In the genomic region with DNA sequence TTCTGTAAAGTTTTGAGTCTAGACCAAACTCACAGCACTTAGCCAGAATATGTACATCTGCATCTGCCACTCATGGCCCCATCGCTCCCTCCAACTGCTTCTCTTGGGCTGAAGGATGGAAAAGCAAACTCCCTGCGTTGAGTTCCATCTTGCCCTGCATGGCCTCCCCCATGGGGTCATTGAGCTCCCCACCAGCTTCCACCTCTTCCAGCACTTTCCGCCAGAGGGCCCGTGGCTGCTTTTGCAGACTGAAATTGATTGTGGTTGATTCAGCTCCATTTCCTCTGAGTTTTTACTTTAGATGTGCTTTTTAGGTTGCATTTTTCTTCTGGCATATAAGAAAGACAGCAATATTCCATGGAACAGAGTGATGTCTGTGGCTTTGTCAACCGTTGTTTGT, we compare ENCODE assay signal across 21 cellular contexts.
DNase-seq lines count a peak whose midpoint lies in the region; FAIRE-seq and TF ChIP-seq lines count a peak whose summit lies in the region.
"Had no signal": no experiment of that assay in that cellular context is flagged by ENCODE, and none has a peak within 500 bp of the region (broad histone marks: within the 10 kb centered on the region; RNA-seq: fewer than 3 reads in every experiment).

No MANE protein-coding gene starts in this region.

- no peak overlapping the region for H2BK20ac ChIP-seq in H1 (ENCODE audit: low read length)

- H3K4ac ChIP-seq in H1 (replicated peaks; ENCODE audit: insufficient read length, low read depth, low read length) (no peak overlapping the region), mesenchymal stem cell (ENCODE audit: low read depth in 1 of 2, low read length in 2 of 2) (no peak overlapping the region)

- H2AK5ac ChIP-seq in H1 (ENCODE audit: low read depth, low read length) (no peak overlapping the region), mesenchymal stem cell (ENCODE audit: low read length, severe bottlenecking) (no peak overlapping the region)

- H2AFZ ChIP-seq in H1 (ENCODE audit: low read length) (no peak overlapping the region), smooth muscle cell (ENCODE audit: low read depth) (no peak overlapping the region), mesenchymal stem cell (ENCODE audit: low read depth, low read length) (no peak overlapping the region)

- intact Hi-C loops in uterus (cut with DNase I; ENCODE audit: low total_unique reads) (no loop called here), transverse colon (cut with DNase I; ENCODE audit: low total_unique reads) (no loop called here)

- WGBS in H1 (ENCODE audit: extremely low coverage in 1 of 2, insufficient coverage in 1 of 2, insufficient read length in 1 of 2, insufficient replicate concordance in 2 of 2, low coverage in 1 of 2, low lambda C conversion rate in 2 of 2, missing lambda C conversion rate in 1 of 2), 2 experiments, result 94% methylated on average over 5 of the region's 5 CpGs; no CpG with 5 or more reads in 1 of the 2 experiments
- WGBS in smooth muscle cell (ENCODE audit: low lambda C conversion rate), result 89% methylated on average over 5 of the region's 5 CpGs
- 78% methylated on average over 5 of the region's 5 CpGs for WGBS in mesenchymal stem cell
- WGBS in transverse colon (ENCODE audit: low coverage in 1 of 2), 2 donors, result 83 to 88% methylated on average over 4 to 5 of the region's 5 CpGs

- TF ChIP-seq EP300 in H1 (IDR thresholded peaks at IDR 0.05; ENCODE audit: borderline replicate concordance in 1 of 2, low read depth in 2 of 2, low read length in 2 of 2), result no peak
- TF ChIP-seq EP300 in transverse colon (IDR thresholded peaks at IDR 0.05; ENCODE audit: low read depth), result no peak

- DNase-seq in HT-29 (ENCODE audit: low spot score) (peak; percentile 16), RPMI7951 (ENCODE audit: low read depth) (peak; percentile 24), H1 (ENCODE audit: low read depth in 1 of 2, low spot score in 2 of 2) (no peak), uterus (no peak), smooth muscle cell (lab: John Stamatoyannopoulos, UW; ENCODE audit: unreplicated experiment) (no peak), mesenchymal stem cell (no peak), transverse colon (no peak)
- DNase-seq: ACHN; BE2C; C1 segment of cervical spinal cord; CD4-positive, CD25-positive, alpha-beta regulatory T cell; CD8-positive, alpha-beta memory T cell; COR-L47; GDM1; GOT3; H9; KG1 had no signal

- H3K14ac ChIP-seq in H1 (ENCODE audit: insufficient read length), result no peak overlapping the region
- no peak overlapping the region for H3K14ac ChIP-seq in mesenchymal stem cell (ENCODE audit: low read length in 2 of 2)

- in situ Hi-C loops in transverse colon (cut with MboI; ENCODE audit: low pct_ligation_motif_present in 1 of 4, low pct_unique_long_range_greater_than_20kb in 1 of 4, low sequenced_read_pairs in 3 of 4), result no loop called here

- H3K18ac ChIP-seq in H1 (ENCODE audit: extremely low read depth, low read length) (no peak overlapping the region), mesenchymal stem cell (ENCODE audit: low read depth in 1 of 2, low read length in 2 of 2) (no peak overlapping the region)

- H3K9me3 ChIP-seq in H1 (ENCODE audit: insufficient read depth in 2 of 2, low read depth in 1 of 2, low read length in 1 of 2) (peaks cover 5 to 8% of the 10 kb centered on the region in 2 experiments; a peak in 3 of 4 replicates), uterus (no peaks in the 10 kb centered on the region), smooth muscle cell (replicated peaks; ENCODE audit: low read depth) (no peaks in the 10 kb centered on the region), mesenchymal stem cell (ENCODE audit: control insufficient read depth, low read length) (peaks cover 13% of the 10 kb centered on the region), transverse colon (no peaks in the 10 kb centered on the region)
- H3K9me3 ChIP-seq: BE2C had no signal

- no peaks in the 10 kb centered on the region for H3K36me3 ChIP-seq in H1 (ENCODE audit: control insufficient read depth in 2 of 4, insufficient read depth in 4 of 4, low read length in 3 of 4)
- no peaks in the 10 kb centered on the region for H3K36me3 ChIP-seq in uterus
- H3K36me3 ChIP-seq in smooth muscle cell (ENCODE audit: low read depth), result no peaks in the 10 kb centered on the region
- H3K36me3 ChIP-seq in mesenchymal stem cell (ENCODE audit: control insufficient read depth in 1 of 2, insufficient read depth in 2 of 2, low read depth in 1 of 2, low read length in 2 of 2), result no peaks in the 10 kb centered on the region
- H3K36me3 ChIP-seq in transverse colon, result no peaks in the 10 kb centered on the region
- H3K36me3 ChIP-seq: BE2C had no signal

- H4K20me1 ChIP-seq in H1 (replicated peaks in 1 of 2; ENCODE audit: control insufficient read depth in 1 of 2, insufficient read depth in 2 of 2, low read length in 2 of 2) (no peaks in the 10 kb centered on the region), smooth muscle cell (ENCODE audit: low read depth) (no peaks in the 10 kb centered on the region)

- H3K79me2 ChIP-seq in H1 (ENCODE audit: control insufficient read depth in 1 of 2, insufficient read depth in 2 of 2, low read length in 2 of 2) (no peaks in the 10 kb centered on the region), smooth muscle cell (ENCODE audit: low read depth) (no peaks in the 10 kb centered on the region)

- H3K56ac ChIP-seq in H1 (replicated peaks; ENCODE audit: insufficient read length, low read depth, low read length), result no peak overlapping the region

- H4K5ac ChIP-seq in H1 (ENCODE audit: insufficient read length, low read depth, low read length), result no peak overlapping the region

- POLR2A ChIA-PET in H1 (lab: Charles Lee; ENCODE audit: partially characterized antibody), result no interaction called here

- no peak overlapping the region for H3K4me3 ChIP-seq in H1 (ENCODE audit: extremely low read depth in 1 of 4, insufficient read depth in 2 of 4, low read depth in 3 of 4, low read length in 4 of 4)
- H3K4me3 ChIP-seq in uterus, result no peak overlapping the region
- no peak overlapping the region for H3K4me3 ChIP-seq in smooth muscle cell
- H3K4me3 ChIP-seq in mesenchymal stem cell (ENCODE audit: insufficient read depth in 1 of 2, low read depth in 1 of 2, low read length in 2 of 2), result no peak overlapping the region
- no peak overlapping the region for H3K4me3 ChIP-seq in transverse colon

- H3K23ac ChIP-seq in H1 (ENCODE audit: insufficient read length) (no peak overlapping the region), mesenchymal stem cell (ENCODE audit: low read length in 2 of 2) (no peak overlapping the region)

- TF ChIP-seq POLR2A in H1 (IDR thresholded peaks at IDR 0.05; ENCODE audit: control extremely low read depth in 1 of 2, low read depth in 2 of 2, low read length in 2 of 2) (no peak), uterus (IDR thresholded peaks at IDR 0.05) (no peak), transverse colon (IDR thresholded peaks at IDR 0.05) (no peak)

- no peak overlapping the region for H3K27ac ChIP-seq in H1 (ENCODE audit: low read depth, low read length)
- peak overlapping the region; percentile 5 to 34 for H3K27ac ChIP-seq in uterus
- H3K27ac ChIP-seq in smooth muscle cell (ENCODE audit: low read depth), result no peak overlapping the region
- H3K27ac ChIP-seq in mesenchymal stem cell (ENCODE audit: low read length, poor library complexity, severe bottlenecking), result no peak overlapping the region
- H3K27ac ChIP-seq in transverse colon, result no peak overlapping the region

- H3K4me1 ChIP-seq in H1 (replicated peaks in 1 of 4; ENCODE audit: control insufficient read depth in 3 of 4, insufficient read depth in 4 of 4, low read length in 3 of 4) (peaks cover 0 to 5% (median 1%) of the 10 kb centered on the region in 4 experiments; a peak in 2 of 7 replicates), uterus (peaks cover 0 to 20% of the 10 kb centered on the region in 2 donors), smooth muscle cell (ENCODE audit: low read depth) (peaks cover 4% of the 10 kb centered on the region), mesenchymal stem cell (ENCODE audit: control insufficient read depth, insufficient read depth, low read depth, low read length) (no peaks in the 10 kb centered on the region), transverse colon (no peaks in the 10 kb centered on the region)
- H3K4me1 ChIP-seq: BE2C had no signal

- no peak overlapping the region for H2BK12ac ChIP-seq in H1 (ENCODE audit: low read depth, low read length)
- no peak overlapping the region for H2BK12ac ChIP-seq in mesenchymal stem cell (ENCODE audit: low read length in 2 of 2)

- H2BK5ac ChIP-seq in H1 (ENCODE audit: low read depth, low read length), result no peak overlapping the region
- H2BK5ac ChIP-seq in mesenchymal stem cell (ENCODE audit: low read depth, low read length, poor library complexity, severe bottlenecking), result no peak overlapping the region

- peak in 2 of 3 experiments; percentile 1 to 4; a peak in 1 of 4 replicates for TF ChIP-seq CTCF in H1 (IDR thresholded peaks at IDR 0.05; ENCODE audit: control extremely low read depth in 1 of 3, insufficient read depth in 1 of 3, low read depth in 1 of 3, low read length in 3 of 3)
- TF ChIP-seq CTCF in uterus (IDR thresholded peaks at IDR 0.05), result no peak
- no peak for TF ChIP-seq CTCF in smooth muscle cell (IDR thresholded peaks at IDR 0.05; ENCODE audit: borderline replicate concordance, insufficient read depth, poor library complexity, severe bottlenecking)
- TF ChIP-seq CTCF in transverse colon (IDR thresholded peaks at IDR 0.05), result no peak

- H3K4me2 ChIP-seq in H1 (ENCODE audit: insufficient read depth in 1 of 2, low read depth in 2 of 2, low read length in 2 of 2) (no peak overlapping the region), smooth muscle cell (no peak overlapping the region), mesenchymal stem cell (ENCODE audit: low read length, poor library complexity, severe bottlenecking) (no peak overlapping the region)

- no peak overlapping the region for H3K9ac ChIP-seq in H1 (replicated peaks in 1 of 4; ENCODE audit: extremely low read depth in 1 of 4, low read depth in 3 of 4, low read length in 3 of 4)
- H3K9ac ChIP-seq in smooth muscle cell (ENCODE audit: low read depth), result no peak overlapping the region
- H3K9ac ChIP-seq in mesenchymal stem cell (ENCODE audit: low read length), result no peak overlapping the region

- FAIRE-seq in H1 (lab: Jason Lieb, UNC), result no peak
- FAIRE-seq: A204.1, D721Med, GM12892, GM18507 had no signal

- CTCF ChIA-PET in H1 (lab: Charles Lee; ENCODE audit: partially characterized antibody), result interaction anchor here (1.2 to 3.4 kb wide), 3 partner anchors 9 to 54 kb away, joined by 4 to 19 read pairs (median 6); no protein-coding TSS in a partner anchor

- no peak; a peak in 1 of 4 replicates for TF ChIP-seq RAD21 in H1 (IDR thresholded peaks at IDR 0.05 in 1 of 2, conservative IDR thresholded peaks at IDR 0.05 in 1 of 2; ENCODE audit: low read depth in 2 of 2, low read length in 2 of 2)

- H2BK15ac ChIP-seq in H1 (ENCODE audit: low read length) (no peak overlapping the region), mesenchymal stem cell (ENCODE audit: low read depth, poor library complexity, severe bottlenecking) (no peak overlapping the region)

- no peaks in the 10 kb centered on the region for H3K27me3 ChIP-seq in H1 (replicated peaks in 1 of 4; ENCODE audit: control insufficient read depth in 3 of 4, extremely low read depth in 1 of 4, insufficient read depth in 3 of 4, low read length in 3 of 4)
- no peaks in the 10 kb centered on the region for H3K27me3 ChIP-seq in uterus
- no peaks in the 10 kb centered on the region for H3K27me3 ChIP-seq in smooth muscle cell (ENCODE audit: low read depth)
- H3K27me3 ChIP-seq in mesenchymal stem cell (ENCODE audit: control insufficient read depth in 1 of 2, insufficient read depth in 1 of 2, low read length in 2 of 2), result no peaks in the 10 kb centered on the region
- no peaks in the 10 kb centered on the region for H3K27me3 ChIP-seq in transverse colon

- H4K8ac ChIP-seq in H1 (ENCODE audit: extremely low read depth, insufficient read depth, low read length) (peak overlapping the region; percentile 35; the same call in 1 of the 2 replicates), mesenchymal stem cell (ENCODE audit: low read length) (no peak overlapping the region)

- no peaks in the 10 kb centered on the region for H3K23me2 ChIP-seq in H1 (ENCODE audit: low read depth, low read length)

- no peaks in the 10 kb centered on the region for H3F3A ChIP-seq in smooth muscle cell (ENCODE audit: low read depth)

- H2BK120ac ChIP-seq in H1 (replicated peaks; ENCODE audit: low read depth, low read length), result no peak overlapping the region
- H2BK120ac ChIP-seq in mesenchymal stem cell (ENCODE audit: low read depth, low read length), result no peak overlapping the region

- H3K79me1 ChIP-seq in H1 (ENCODE audit: low read depth, low read length), result no peaks in the 10 kb centered on the region
- no peaks in the 10 kb centered on the region for H3K79me1 ChIP-seq in mesenchymal stem cell (replicated peaks; ENCODE audit: low read length, poor library complexity, severe bottlenecking)

- H4K91ac ChIP-seq in H1 (replicated peaks; ENCODE audit: insufficient read length, low read length) (no peak overlapping the region), mesenchymal stem cell (ENCODE audit: low read length) (no peak overlapping the region)

Comparison
In these comparisons a context has a peak if more than half of its experiments do, and no peak if none do; other contexts are left out.
1. DNase-seq: peak in HT-29 (single experiment) and RPMI7951 (single experiment); none in H1 (0 of 2), uterus (0 of 2), smooth muscle cell (single experiment), mesenchymal stem cell (single experiment) and transverse colon (single experiment).
2. H3K27ac ChIP-seq: peak in uterus (2 of 2); none in H1 (single experiment), smooth muscle cell (single experiment), mesenchymal stem cell (single experiment) and transverse colon (0 of 4).
3. CTCF ChIP-seq: peak in H1 (2 of 3); none in uterus (0 of 4), smooth muscle cell (single experiment) and transverse colon (0 of 5).